8 cellular contexts compared by ENCODE assay signal in genomic region chr19:18419699-18420460, GRCh38. TPM values are rescaled to one million over a fixed set of nuclear protein-coding genes. Genes with fewer than 3 reads are reported as not detected.
A peak's percentile ranks its signal among the peaks of the same experiment; 100 is the strongest.
DNase-seq lines count a peak whose midpoint lies in the region; ATAC-seq and TF ChIP-seq lines count a peak whose summit lies in the region.

No MANE protein-coding gene starts in this region.

- H3K4me1 Mint-ChIP-seq in osteocyte (ENCODE audit: unreplicated experiment): peaks cover 66% of the 10 kb centered on the region

- H3K4me1 ChIP-seq in ES-I3 (ENCODE audit: insufficient read depth, low read length): peaks cover 19% of the 10 kb centered on the region

- H3K9ac ChIP-seq in ES-I3 (ENCODE audit: low read depth, low read length): peak overlapping the region; percentile 32

- ATAC-seq in HG03439 (IDR thresholded peaks at IDR 0.05; ENCODE audit: unreplicated experiment) (peak; percentile 14), GM21717 (IDR thresholded peaks at IDR 0.05; ENCODE audit: unreplicated experiment) (no peak)

- H3K4me3 ChIP-seq in epithelial cell of proximal tubule (ENCODE audit: low read depth, low read length): peak overlapping the region; percentile 75

- peak overlapping the region; percentile 71 for H3K27ac Mint-ChIP-seq in osteocyte (ENCODE audit: unreplicated experiment)

- no peaks in the 10 kb centered on the region for H3K27me3 Mint-ChIP-seq in osteocyte (ENCODE audit: unreplicated experiment)

- no peaks in the 10 kb centered on the region for H3K9me3 ChIP-seq in ES-I3 (ENCODE audit: control insufficient read depth, insufficient read depth, low read length)

- peak; percentile 70 for DNase-seq in activated CD4-positive, alpha-beta T cell treated with anti-CD3 and anti-CD28 coated beads for 48 hours
- DNase-seq in epithelial cell of proximal tubule (ENCODE audit: low read depth) (no peak), osteocyte (ENCODE audit: extremely low spot score, unreplicated experiment) (no peak), HK-2 (ENCODE audit: unreplicated experiment) (no peak), GM03348 (ENCODE audit: low spot score) (no peak)

- TF ChIP-seq CTCF in epithelial cell of proximal tubule (conservative IDR thresholded peaks at IDR 0.05; ENCODE audit: low read depth, low read length): no peak
- no peak for TF ChIP-seq CTCF in osteocyte (IDR thresholded peaks at IDR 0.05)

- H3K9me3 Mint-ChIP-seq in osteocyte (ENCODE audit: unreplicated experiment): no peaks in the 10 kb centered on the region

- peak overlapping the region; percentile 81 for H3K4me3 Mint-ChIP-seq in osteocyte (ENCODE audit: unreplicated experiment)

- H3K36me3 ChIP-seq in ES-I3 (ENCODE audit: insufficient read depth, low read length): no peaks in the 10 kb centered on the region

- H3K36me3 Mint-ChIP-seq in osteocyte (ENCODE audit: unreplicated experiment): peaks cover 3% of the 10 kb centered on the region

RNA-seq across cellular contexts. Expression of gene SSBP4, which starts 0.7 kb away (rescaled TPM):
- total RNA-seq in epithelial cell of proximal tubule (119 and 171 TPM in 2 replicates), osteocyte (82.9 and 102 TPM in 2 replicates)

RNA-seq across cellular contexts. Expression of gene ISYNA1, which starts 18.1 kb away (rescaled TPM):
- total RNA-seq in epithelial cell of proximal tubule (88.7 and 115 TPM in 2 replicates), osteocyte (159 and 178 TPM in 2 replicates)

RNA-seq across cellular contexts. Expression of gene LRRC25, which starts 22.5 kb away (rescaled TPM):
- total RNA-seq in epithelial cell of proximal tubule (0.06 TPM in 1 of 2 replicates, not detected in the other), osteocyte (0.16 TPM in 1 of 2 replicates, not detected in the other)

RNA-seq across cellular contexts. Expression of gene GDF15, which starts 33.9 kb away (rescaled TPM):
- total RNA-seq in epithelial cell of proximal tubule: 76.3 and 262 TPM in 2 replicates
- 41.9 and 47.9 TPM in 2 replicates for total RNA-seq in osteocyte
